Comparison of ENCODE assay signal across 8 cellular contexts in genomic region chr2:194166818-194167217, GRCh38.
DNase-seq lines count a peak whose midpoint lies in the region; ATAC-seq, FAIRE-seq and TF ChIP-seq lines count a peak whose summit lies in the region.

No MANE protein-coding gene starts in this region.

- CTCF ChIA-PET in Calu3 (lab: Charles Lee), result no interaction called here

- H3K27ac Mint-ChIP-seq in Calu3 (ENCODE audit: unreplicated experiment), result no peak overlapping the region

- peaks cover 7% of the 10 kb centered on the region for H3K9me3 Mint-ChIP-seq in Calu3 (ENCODE audit: low read depth, unreplicated experiment)

- H3K27me3 Mint-ChIP-seq in Calu3 (ENCODE audit: unreplicated experiment), result no peaks in the 10 kb centered on the region

- H3K4me1 Mint-ChIP-seq in Calu3 (ENCODE audit: low read depth, unreplicated experiment), result no peaks in the 10 kb centered on the region

- no peaks in the 10 kb centered on the region for H3K9me3 ChIP-seq in NT2/D1 (ENCODE audit: insufficient read depth, low read length)

- H3K9ac ChIP-seq in NT2/D1 (ENCODE audit: insufficient read length, low read depth), result no peak overlapping the region

- TF ChIP-seq CTCF in Calu3 (IDR thresholded peaks at IDR 0.05; ENCODE audit: unreplicated experiment) (peak; percentile 58), epithelial cell of esophagus (IDR thresholded peaks at IDR 0.05; ENCODE audit: insufficient read depth, low read depth, low read length, missing control alignments) (peak; percentile 84)

- DNase-seq in Calu3, result peak; percentile 23
- no peak for DNase-seq in GM19239 (ENCODE audit: insufficient read length, low spot score)
- peak; percentile 15 for DNase-seq in NT2/D1 (ENCODE audit: low read depth, low spot score)
- DNase-seq in epithelial cell of esophagus (ENCODE audit: low read depth), result peak; percentile 61
- peak; percentile 10 for DNase-seq in smooth muscle cell of the brain vasculature (ENCODE audit: low read depth, low spot score)
- DNase-seq in NCI-H1694 (lab: John Stamatoyannopoulos, UW), result no peak
- no peak for DNase-seq in effector CD8-positive, alpha-beta T cell (lab: John Stamatoyannopoulos, UW)

- intact Hi-C loops in Calu3 (cut with micrococcal nuclease; ENCODE audit: unreplicated experiment), result loop anchor here (1.0 to 2.0 kb wide), 2 partner anchors 652 to 1152 kb away; no protein-coding TSS in a partner anchor

- no peaks in the 10 kb centered on the region for H3K27me3 ChIP-seq in NT2/D1 (ENCODE audit: insufficient read depth, insufficient read length)

- H3K4me3 Mint-ChIP-seq in Calu3 (ENCODE audit: low read depth, unreplicated experiment), result no peak overlapping the region

- no peaks in the 10 kb centered on the region for H3K4me1 ChIP-seq in NT2/D1 (ENCODE audit: insufficient read depth, insufficient read length)

- no TSS peak for BruUV-seq in Calu3 (replicated peaks; lab: Mats Ljungman, UMichigan)

- H3K36me3 Mint-ChIP-seq in Calu3 (ENCODE audit: insufficient read depth, unreplicated experiment), result no peaks in the 10 kb centered on the region

- H3K4me3 ChIP-seq in NT2/D1 (ENCODE audit: insufficient read length, low read depth) (no peak overlapping the region), epithelial cell of esophagus (ENCODE audit: low read length) (no peak overlapping the region)

- peak; percentile 73 for ATAC-seq in HG03280 (IDR thresholded peaks at IDR 0.05; ENCODE audit: unreplicated experiment)

- no peaks in the 10 kb centered on the region for H3K36me3 ChIP-seq in NT2/D1 (ENCODE audit: insufficient read depth, insufficient read length, low read length)

- peak; percentile 67 for FAIRE-seq in GM19239 (lab: Jason Lieb, UNC)

Comparison
In these comparisons a context has a peak if more than half of its experiments do, and no peak if none do; other contexts are left out.
1. DNase-seq: peak in Calu3 (single experiment), NT2/D1 (single experiment), epithelial cell of esophagus (single experiment) and smooth muscle cell of the brain vasculature (single experiment); none in GM19239 (single experiment), NCI-H1694 (single experiment) and effector CD8-positive, alpha-beta T cell (single experiment).